In the genomic region with DNA sequence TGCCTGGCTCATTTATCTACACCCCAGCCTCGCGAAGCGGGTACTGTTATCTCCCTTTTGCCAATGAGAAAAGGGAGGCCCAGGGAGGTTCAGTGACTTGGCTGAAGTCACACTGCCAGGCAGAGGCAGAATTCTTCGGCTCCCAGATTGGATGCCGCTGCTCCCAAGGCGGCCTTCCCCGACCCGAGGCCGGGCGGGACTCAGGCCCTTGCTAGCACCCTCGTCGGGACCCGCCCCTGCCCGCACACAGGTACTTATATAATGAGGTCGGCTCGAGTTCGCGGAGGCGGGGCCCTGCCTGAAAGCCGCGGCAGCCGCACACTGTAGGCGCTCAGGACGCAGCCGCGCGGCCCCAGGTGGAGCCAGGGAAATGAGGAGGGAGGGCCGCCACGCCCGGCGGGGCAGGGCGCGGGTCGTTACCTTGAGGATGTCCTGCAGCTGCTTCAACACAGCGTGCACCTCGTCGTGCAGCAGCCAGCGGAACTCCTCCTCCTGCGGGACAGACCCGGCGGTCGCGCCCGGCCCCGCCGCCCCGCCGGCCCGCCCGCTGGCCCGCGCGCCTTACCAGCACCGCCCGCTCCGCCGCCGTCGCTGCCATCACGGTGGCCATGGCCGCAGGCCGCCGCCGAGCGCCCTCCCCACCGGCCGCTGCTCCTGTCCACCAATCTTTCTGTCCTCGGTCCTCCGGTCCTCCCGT, we compare ENCODE assay signal across 8 cellular contexts. TPM values are rescaled to one million over a fixed set of nuclear protein-coding genes. Genes with fewer than 3 reads are reported as not detected.
A peak's percentile ranks its signal among the peaks of the same experiment; 100 is the strongest.
DNase-seq lines count a peak whose midpoint lies in the region; ATAC-seq, FAIRE-seq and TF ChIP-seq lines count a peak whose summit lies in the region.

ROGDI (minus strand) TSS at position 672 of the 697 bp plus-strand sequence; CDS start at position 610, 62 bp downstream.

- no peak for TF ChIP-seq EP300 in HepG2 (IDR thresholded peaks at IDR 0.05; ENCODE audit: low read depth in 2 of 2, low read length in 2 of 2)
- no peak for TF ChIP-seq EP300 in HepG2 (CRISPR knock-in tag; IDR thresholded peaks at IDR 0.05; ENCODE audit: borderline replicate concordance)

- TF ChIP-seq CTCF in AG09309 (IDR thresholded peaks at IDR 0.05; ENCODE audit: control insufficient read depth, insufficient read depth, low read depth, low read length, missing control alignments) (no peak), coronary artery (IDR thresholded peaks at IDR 0.05) (no peak), HepG2 (CRISPR knock-in tag; IDR thresholded peaks at IDR 0.05) (no peak)

- peak within 1 kb of the TSS; percentile 58 for H3K27ac Mint-ChIP-seq in activated CD4-positive, alpha-beta T cell treated with anti-CD3 and anti-CD28 coated beads, Interleukin-2, amount 10 ng/mL, durations not matched to agents 24 days and 14 days

- H4K20me1 ChIP-seq in HepG2 (ENCODE audit: insufficient read depth, low read length): no peaks in the 10 kb centered on the region

- CTCF ChIA-PET in HepG2 (lab: Yijun Ruan, JAX; ENCODE audit: low intra/inter-chr PET ratio, low total read pairs): no interaction called here

- peaks cover 19% of the 10 kb centered on the region for H3K36me3 Mint-ChIP-seq in activated CD4-positive, alpha-beta T cell treated with anti-CD3 and anti-CD28 coated beads, Interleukin-2, amount 10 ng/mL, durations not matched to agents 24 days and 14 days (ENCODE audit: low read depth)

- in situ Hi-C loops in HepG2 (cut with HindIII; ENCODE audit: extremely low pct_ligation_motif_present, low pct_unique_long_range_greater_than_20kb): no loop called here

- 0% methylated on average over 11 of the region's 70 CpGs for WGBS in HepG2 (ENCODE audit: low lambda C conversion rate)

- peaks cover 0 to 22% of the 10 kb centered on the region in 2 experiments; a peak in 3 of 5 replicates for H3K36me3 ChIP-seq in HepG2 (replicated peaks in 1 of 2; ENCODE audit: control insufficient read depth in 1 of 2, insufficient read depth in 2 of 2, low read length in 2 of 2)

- peak; percentile 50 for ATAC-seq in GM19023 (IDR thresholded peaks at IDR 0.05; ENCODE audit: unreplicated experiment)
- ATAC-seq in HG03196 (IDR thresholded peaks at IDR 0.05; ENCODE audit: unreplicated experiment): peak; percentile 44
- peak; percentile 66 for ATAC-seq in HepG2

- H3K4me3 ChIP-seq in AG09309 (ENCODE audit: control insufficient read depth, low read depth, low read length): peak within 1 kb of the TSS; percentile 50
- peak within 1 kb of the TSS; percentile 89 for H3K4me3 ChIP-seq in coronary artery
- H3K4me3 ChIP-seq in HepG2 (replicated peaks in 1 of 3; ENCODE audit: insufficient read depth in 1 of 3, low read depth in 2 of 3, low read length in 3 of 3): peak within 1 kb of the TSS; percentile 88 to 90 (median 90)

- H3K27me3 ChIP-seq in HepG2 (ENCODE audit: control insufficient read depth in 1 of 2, insufficient read depth in 2 of 2, low read length in 2 of 2): no peaks in the 10 kb centered on the region

- peak within 1 kb of the TSS; percentile 83 for H3K4me3 Mint-ChIP-seq in activated CD4-positive, alpha-beta T cell treated with anti-CD3 and anti-CD28 coated beads, Interleukin-2, amount 10 ng/mL, durations not matched to agents 24 days and 14 days

- H3K4me1 Mint-ChIP-seq in activated CD4-positive, alpha-beta T cell treated with anti-CD3 and anti-CD28 coated beads, Interleukin-2, amount 10 ng/mL, durations not matched to agents 24 days and 14 days: peaks cover 7% of the 10 kb centered on the region

- H3K4me2 ChIP-seq in HepG2 (ENCODE audit: low read depth, low read length): peak within 1 kb of the TSS; percentile 93

- H3K9ac ChIP-seq in HepG2 (ENCODE audit: insufficient read depth, low read depth, low read length): peak within 1 kb of the TSS; percentile 65

- no peaks in the 10 kb centered on the region for H3K9me3 ChIP-seq in HepG2 (ENCODE audit: low read length)

- peak within 1 kb of the TSS; percentile 51 to 92 for H3K27ac ChIP-seq in coronary artery
- H3K27ac ChIP-seq in HepG2 (ENCODE audit: extremely low read length, insufficient read depth, low read length): peak within 1 kb of the TSS; percentile 83

- no peaks in the 10 kb centered on the region for H3K27me3 Mint-ChIP-seq in activated CD4-positive, alpha-beta T cell treated with anti-CD3 and anti-CD28 coated beads, Interleukin-2, amount 10 ng/mL, durations not matched to agents 24 days and 14 days

- DNase-seq in AG09309 (ENCODE audit: low read depth) (no peak), NCI-H2227 treated with DMSO at 0.1 percent for 48 hours (lab: John Stamatoyannopoulos, UW) (peak; percentile 78), coronary artery (ENCODE audit: low spot score) (no peak), HepG2 (ENCODE audit: low spot score) (peak; percentile 80)
- peak; percentile 96 for DNase-seq in activated CD4-positive, alpha-beta T cell treated with anti-CD3 and anti-CD28 coated beads, Interleukin-2, amount 10 ng/mL, durations not matched to agents 24 days and 14 days
- peak; percentile 57 to 59 for DNase-seq in stimulated activated CD4-positive, alpha-beta T cell treated with anti-CD3 and anti-CD28 coated beads, Interleukin-2, amount 100 ng/mL, for 48 hours

- H3K4me1 ChIP-seq in HepG2 (ENCODE audit: insufficient read depth, low read length): peaks cover 24% of the 10 kb centered on the region

- intact Hi-C loops in activated CD4-positive, alpha-beta T cell treated with anti-CD3 and anti-CD28 coated beads, Interleukin-2, amount 10 ng/mL, durations not matched to agents 24 days and 14 days (cut with micrococcal nuclease): loop anchor here (1.0 to 2.0 kb wide), 3 partner anchors 34 to 157 kb away; partner anchors contain the start of genes ANKS3, DNAAF8 and SEC14L5
- intact Hi-C loops in HepG2 (cut with micrococcal nuclease; ENCODE audit: unreplicated experiment): loop anchor here (2.0 to 5.0 kb wide), 2 partner anchors 35 to 70 kb away; partner anchors contain the start of genes ANKS3, DNAAF8 and ZNF500

- no peak for TF ChIP-seq RAD21 in HepG2 (CRISPR knock-in tag; IDR thresholded peaks at IDR 0.05)

- BruUV-seq in HepG2 (replicated peaks; lab: Mats Ljungman, UMichigan): no TSS peak

- POLR2A ChIA-PET in HepG2 (lab: Yijun Ruan, JAX): interaction anchor here (0.5 to 3.7 kb wide), 11 partner anchors 8 to 234 kb away, joined by 3 to 17 read pairs (median 5); partner anchors contain the start of genes ANKS3, DNAAF8, SEC14L5 and SEPTIN12

- peak within 1 kb of the TSS; percentile 20 for H2AFZ ChIP-seq in HepG2 (ENCODE audit: low read length)

- TF ChIP-seq POLR2A in HepG2 (IDR thresholded peaks at IDR 0.05; ENCODE audit: insufficient read depth in 1 of 2, low read depth in 2 of 2, low read length in 2 of 2): peak in 1 of 2 experiments; percentile 65; a peak in 3 of 4 replicates

- H3K79me2 ChIP-seq in HepG2 (ENCODE audit: insufficient read depth, low read length): no peaks in the 10 kb centered on the region

- H3K9me3 Mint-ChIP-seq in activated CD4-positive, alpha-beta T cell treated with anti-CD3 and anti-CD28 coated beads, Interleukin-2, amount 10 ng/mL, durations not matched to agents 24 days and 14 days: no peaks in the 10 kb centered on the region

- FAIRE-seq in HepG2 (lab: Jason Lieb, UNC): no peak

TF ChIP-seq in HepG2, 621 proteins besides CTCF, POLR2A, EP300 and RAD21 (continues in another document):
- TF ChIP-seq FLYWCH1 (CRISPR knock-in tag; IDR thresholded peaks at IDR 0.05): no peak
- TF ChIP-seq, protein P1, sequence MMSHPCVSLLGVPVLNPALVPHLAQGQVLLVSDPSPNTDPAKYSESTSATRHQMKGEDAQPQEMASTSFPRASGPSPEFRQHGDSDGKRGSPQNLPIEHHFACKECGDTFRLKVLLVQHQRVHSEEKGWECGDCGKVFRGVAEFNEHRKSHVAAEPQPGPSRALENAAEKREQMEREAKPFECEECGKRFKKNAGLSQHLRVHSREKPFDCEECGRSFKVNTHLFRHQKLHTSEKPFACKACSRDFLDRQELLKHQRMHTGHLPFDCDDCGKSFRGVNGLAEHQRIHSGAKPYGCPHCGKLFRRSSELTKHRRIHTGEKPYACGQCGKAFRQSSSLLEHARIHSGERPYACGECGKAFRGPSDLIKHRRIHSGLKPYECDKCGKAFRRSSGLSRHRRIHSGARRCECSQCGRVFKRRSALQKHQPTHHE (CRISPR knock-in tag; IDR thresholded peaks at IDR 0.05; ENCODE audit: borderline replicate concordance): no peak
- no peak for TF ChIP-seq FOSL1 (CRISPR knock-in tag; IDR thresholded peaks at IDR 0.05; ENCODE audit: borderline replicate concordance)

RNA-seq across cellular contexts. Expression of gene ROGDI, which starts in this region (rescaled TPM):
- 3.8 and 4.4 TPM in 2 replicates for total RNA-seq in activated CD4-positive, alpha-beta T cell treated with anti-CD3 and anti-CD28 coated beads, Interleukin-2, amount 10 ng/mL, durations not matched to agents 24 days and 14 days
- 16.8 and 19.2 TPM in 2 replicates for total RNA-seq in HepG2 (2016; rRNA removed; fragmentation: Illumina TruSeq; extraction: Trizol)
- total RNA-seq in HepG2 (2016; cell fraction: cytosol; rRNA removed; fragmentation: Illumina TruSeq; extraction: Trizol; ENCODE audit: low read depth): 22.3 and 22.8 TPM in 2 replicates
- 15.4 and 17.5 TPM in 2 replicates for total RNA-seq in HepG2 (2016; cell fraction: insoluble cytoplasmic fraction; rRNA removed; fragmentation: Illumina TruSeq; extraction: Trizol)
- total RNA-seq in HepG2 (2016; cell fraction: membrane; rRNA removed; fragmentation: Illumina TruSeq; extraction: Trizol): 24.2 and 30.2 TPM in 2 replicates
- total RNA-seq in HepG2 (2016; cell fraction: nucleus; rRNA removed; fragmentation: Illumina TruSeq; extraction: Trizol): 11.4 and 14.7 TPM in 2 replicates
- 42.1 and 55.9 TPM in 2 replicates for polyA plus RNA-seq in HepG2 (2011; rRNA removed)
- 28.6 and 42.0 TPM in 2 replicates for polyA plus RNA-seq in HepG2 (2011; cell fraction: cytosol; rRNA removed)
- 210 and 224 TPM in 2 replicates for polyA plus RNA-seq in HepG2 (2011; cell fraction: nucleus; rRNA removed)
- 19.5 and 23.7 TPM in 2 replicates for polyA plus RNA-seq in HepG2 (2012)
- 25.8 and 30.9 TPM in 2 replicates for polyA plus RNA-seq in HepG2 (2016; cell fraction: cytosol; fragmentation: Illumina TruSeq; extraction: Trizol; ENCODE audit: low read depth)
- 20.1 TPM in 2 replicates for polyA plus RNA-seq in HepG2 (2016; cell fraction: insoluble cytoplasmic fraction; fragmentation: Illumina TruSeq; extraction: Trizol; ENCODE audit: low read depth)
- 27.7 and 34.1 TPM in 2 replicates for polyA plus RNA-seq in HepG2 (2016; cell fraction: membrane; fragmentation: Illumina TruSeq; extraction: Trizol; ENCODE audit: low read depth)
- 40.1 and 43.8 TPM in 2 replicates for polyA plus RNA-seq in HepG2 (2016; cell fraction: nucleus; fragmentation: Illumina TruSeq; extraction: Trizol; ENCODE audit: insufficient read depth, low read depth)
- polyA minus RNA-seq in HepG2 (2011; rRNA and poly(A)+ RNA removed; ENCODE audit: low replicate concordance): 13.8 and 24.1 TPM in 2 replicates
- 7.8 and 9.9 TPM in 2 replicates for polyA minus RNA-seq in HepG2 (2011; cell fraction: cytosol; rRNA and poly(A)+ RNA removed)
- 13.5 and 14.2 TPM in 2 replicates for polyA minus RNA-seq in HepG2 (2011; cell fraction: nucleus; rRNA and poly(A)+ RNA removed)

Comparison
In these comparisons a context has a peak if more than half of its experiments do, and no peak if none do; other contexts are left out.
1. DNase-seq: peak in NCI-H2227 treated with DMSO at 0.1 percent for 48 hours (single experiment), activated CD4-positive, alpha-beta T cell treated with anti-CD3 and anti-CD28 coated beads, Interleukin-2, amount 10 ng/mL, durations not matched to agents 24 days and 14 days (single experiment), HepG2 (single experiment) and stimulated activated CD4-positive, alpha-beta T cell treated with anti-CD3 and anti-CD28 coated beads, Interleukin-2, amount 100 ng/mL, for 48 hours (2 of 2); none in AG09309 (single experiment) and coronary artery (single experiment).
2. Peak in every context shown above with its lines, with median percentiles within 50 percentile points of each other: H3K4me3 ChIP-seq and ATAC-seq.